1 cellular context compared by ENCODE assay signal in genomic region chr5:93611510-93611899, GRCh38.
TF ChIP-seq lines count a peak whose summit lies in the region.

No MANE protein-coding gene starts in this region.

TF ChIP-seq in A549, 52 proteins besides CTCF, POLR2A, EP300 and RAD21 (continued from another document):
- TF ChIP-seq FOSL2 (IDR thresholded peaks at IDR 0.05) (no peak), FOSL2 (CRISPR knock-in tag; IDR thresholded peaks at IDR 0.05) (no peak), HES2 (IDR thresholded peaks at IDR 0.05) (no peak), BHLHE40 (IDR thresholded peaks at IDR 0.05; ENCODE audit: low read depth, low read length) (no peak), RFX5 (IDR thresholded peaks at IDR 0.05) (no peak), BCL3 (IDR thresholded peaks at IDR 0.05) (no peak)
